20 cellular contexts compared by ENCODE assay signal in genomic region chr3:52059781-52060180, GRCh38. TPM values are rescaled to one million over a fixed set of nuclear protein-coding genes. Genes with fewer than 3 reads are reported as not detected.
DNase-seq lines count a peak whose midpoint lies in the region; ATAC-seq, FAIRE-seq and TF ChIP-seq lines count a peak whose summit lies in the region.
"Had no signal": no experiment of that assay in that cellular context is flagged by ENCODE, and none has a peak within 500 bp of the region (broad histone marks: within the 10 kb centered on the region; RNA-seq: fewer than 3 reads in every experiment).

No MANE protein-coding gene starts in this region.

- peak overlapping the region; percentile 92 for H3K27ac ChIP-seq in epithelial cell of prostate
- H3K27ac ChIP-seq: SJSA1 had no signal

- no peak for TF ChIP-seq CTCF in brain (conservative IDR thresholded peaks at IDR 0.05)

- H3K36me3 Mint-ChIP-seq in brain, result no peaks in the 10 kb centered on the region
- H3K36me3 Mint-ChIP-seq in stimulated activated memory B cell treated with anti-CD40 and anti-IgM and Interleukin-4, amounts not matched to agents 10 μg/mL and 1 μg/mL and 100 μg/mL, for 72 hours, result no peaks in the 10 kb centered on the region

- FAIRE-seq in HTR-8/SVneo (lab: Jason Lieb, UNC), result peak; percentile 42
- FAIRE-seq: K562 had no signal

- peaks cover 9% of the 10 kb centered on the region for H3K27me3 Mint-ChIP-seq in brain
- no peaks in the 10 kb centered on the region for H3K27me3 Mint-ChIP-seq in stimulated activated memory B cell treated with anti-CD40 and anti-IgM and Interleukin-4, amounts not matched to agents 10 μg/mL and 1 μg/mL and 100 μg/mL, for 72 hours
- H3K27me3 Mint-ChIP-seq: CD4-positive, alpha-beta T cell had no signal

- no peak for DNase-seq in HTR-8/SVneo (ENCODE audit: insufficient read length, low spot score)
- DNase-seq in epithelial cell of prostate (ENCODE audit: low read depth, low spot score), result no peak
- no peak for DNase-seq in activated T-cell treated with anti-CD3 and anti-CD28 coated beads, Interleukin-2, amount 50 U/mL, for 48 hours
- DNase-seq in stimulated activated naive CD8-positive, alpha-beta T cell treated with anti-CD3 and anti-CD28 coated beads, Interleukin-15, Interleukin-2, amounts not matched to agents 100 U/mL and 50 U/mL, for 24 hours, result no peak
- DNase-seq: ACHN; AML-193; CD4-positive, alpha-beta T cell; DMS53; HCEC 1CT; MV-4-11; NCI-H1417 treated with DMSO at 0.1 percent for 48 hours; NCI-H2029; NCI-H510A; NCI-H82; PC-3 had no signal

- no peak for ATAC-seq in stimulated activated memory B cell treated with anti-CD40 and anti-IgM and Interleukin-4, amounts not matched to agents 10 μg/mL and 1 μg/mL and 100 μg/mL, for 72 hours
- no peak for ATAC-seq in HG02970 (IDR thresholded peaks at IDR 0.05; ENCODE audit: low FRiP score, unreplicated experiment)
- ATAC-seq in stimulated activated naive CD8-positive, alpha-beta T cell treated with anti-CD3 and anti-CD28 coated beads, Interleukin-15, Interleukin-2, amounts not matched to agents 100 U/mL and 50 U/mL, for 24 hours, result no peak
- ATAC-seq: K562, PC-3 had no signal

- H3K4me1 Mint-ChIP-seq in brain, result peaks cover 27% of the 10 kb centered on the region
- H3K4me1 Mint-ChIP-seq in stimulated activated memory B cell treated with anti-CD40 and anti-IgM and Interleukin-4, amounts not matched to agents 10 μg/mL and 1 μg/mL and 100 μg/mL, for 72 hours, result peaks cover 51% of the 10 kb centered on the region

- peak overlapping the region in 2 of 5 experiments; percentile 8 to 33 for H3K4me3 Mint-ChIP-seq in brain
- no peak overlapping the region for H3K4me3 Mint-ChIP-seq in stimulated activated memory B cell treated with anti-CD40 and anti-IgM and Interleukin-4, amounts not matched to agents 10 μg/mL and 1 μg/mL and 100 μg/mL, for 72 hours
- H3K4me3 Mint-ChIP-seq: CD4-positive, alpha-beta T cell had no signal

- H3K9me3 Mint-ChIP-seq in brain, result peaks cover 0 to 5% (median 0%) of the 10 kb centered on the region in 5 experiments
- no peaks in the 10 kb centered on the region for H3K9me3 Mint-ChIP-seq in stimulated activated memory B cell treated with anti-CD40 and anti-IgM and Interleukin-4, amounts not matched to agents 10 μg/mL and 1 μg/mL and 100 μg/mL, for 72 hours
- H3K9me3 Mint-ChIP-seq: CD4-positive, alpha-beta T cell had no signal

- H3K27ac Mint-ChIP-seq in brain, result peak overlapping the region in 3 of 5 experiments; percentile 13 to 86 (median 52)
- H3K27ac Mint-ChIP-seq in stimulated activated memory B cell treated with anti-CD40 and anti-IgM and Interleukin-4, amounts not matched to agents 10 μg/mL and 1 μg/mL and 100 μg/mL, for 72 hours, result peak overlapping the region; percentile 11
- H3K27ac Mint-ChIP-seq: CD4-positive, alpha-beta T cell had no signal

RNA-seq across cellular contexts. Expression of gene DUSP7, which starts 3.4 kb away (rescaled TPM):
- polyA plus RNA-seq in brain (ENCODE audit: insufficient read depth, low read depth, low replicate concordance), result 15.2 TPM
